In genomic region chr5:157312492-157312891, GRCh38 we compare ENCODE assay signal across 8 cellular contexts. TPM values are rescaled to one million over a fixed set of nuclear protein-coding genes. Genes with fewer than 3 reads are reported as not detected.
DNase-seq lines count a peak whose midpoint lies in the region; ATAC-seq and TF ChIP-seq lines count a peak whose summit lies in the region.

No MANE protein-coding gene starts in this region.

- H3K27me3 ChIP-seq in RWPE2 (ENCODE audit: insufficient read depth, poor library complexity, severe bottlenecking) (peaks cover 5% of the 10 kb centered on the region), sigmoid colon (no peaks in the 10 kb centered on the region)

- DNase-seq in DMS53 treated with DMSO at 0.1 percent for 48 hours (lab: John Stamatoyannopoulos, UW; ENCODE audit: unreplicated experiment) (peak; percentile 37), RWPE2 (ENCODE audit: low spot score) (no peak), glomerular endothelial cell (ENCODE audit: extremely low read depth, low read depth, low spot score) (peak; percentile 7), sigmoid colon (no peak), OCI-M2 (lab: John Stamatoyannopoulos, UW; ENCODE audit: unreplicated experiment) (no peak)
- DNase-seq in activated gamma-delta T cell treated with anti-CD3 and anti-CD28 coated beads, Interleukin-2, amount 50 U/mL, for 16 hours (ENCODE audit: low read depth) = peak; percentile 42

- H3K9me3 ChIP-seq in RWPE2 (ENCODE audit: severe bottlenecking) (no peaks in the 10 kb centered on the region), sigmoid colon (no peaks in the 10 kb centered on the region)

- no peak overlapping the region for H3K4me3 ChIP-seq in RWPE2 (ENCODE audit: severe bottlenecking)
- H3K4me3 ChIP-seq in sigmoid colon = no peak overlapping the region

- intact Hi-C loops in sigmoid colon (cut with DNase I) = loop anchor here (5.0 kb wide), 1 partner anchor 165 kb away; no protein-coding TSS in a partner anchor

- ATAC-seq in GM19452 (IDR thresholded peaks at IDR 0.05; ENCODE audit: unreplicated experiment) (peak; percentile 84), HG03521 (IDR thresholded peaks at IDR 0.05; ENCODE audit: unreplicated experiment) (peak; percentile 77), RWPE2 (ENCODE audit: low read depth) (peak; percentile 91)

- no peaks in the 10 kb centered on the region for H3K4me1 ChIP-seq in RWPE2 (ENCODE audit: insufficient read depth, poor library complexity, severe bottlenecking)
- H3K4me1 ChIP-seq in sigmoid colon = no peaks in the 10 kb centered on the region

- no peak for TF ChIP-seq POLR2A in sigmoid colon (IDR thresholded peaks at IDR 0.05)

- no peak for TF ChIP-seq EP300 in sigmoid colon (IDR thresholded peaks at IDR 0.05)

- WGBS in sigmoid colon, 2 donors = 17 to 27% methylated on average over 6 of the region's 6 CpGs

- H3K27ac ChIP-seq in RWPE2 (ENCODE audit: poor library complexity, severe bottlenecking) = no peak overlapping the region
- H3K27ac ChIP-seq in sigmoid colon = no peak overlapping the region

- H3K36me3 ChIP-seq in RWPE2 (ENCODE audit: low read depth) (no peaks in the 10 kb centered on the region), sigmoid colon (no peaks in the 10 kb centered on the region)

- TF ChIP-seq CTCF in RWPE2 (IDR thresholded peaks at IDR 0.05; ENCODE audit: poor library complexity, severe bottlenecking) (peak; percentile 85), sigmoid colon (IDR thresholded peaks at IDR 0.05) (peak in 3 of 4 experiments; percentile 48 to 68 (median 58))

RNA-seq across cellular contexts. Expression of gene CYFIP2, which starts 46.6 kb away (rescaled TPM):
- total RNA-seq in glomerular endothelial cell = 26.7 and 47.5 TPM in 2 replicates
- 10 to 100 TPM; 13.8 to 37.8 (median 29.3) TPM for total RNA-seq in sigmoid colon
- 10 to 100 TPM in 1 of 3 donors, 1 to 10 TPM in 2; 4.8 to 38.1 (median 8.1) TPM for polyA plus RNA-seq in sigmoid colon

Comparison
In these comparisons a context has a peak if more than half of its experiments do, and no peak if none do; other contexts are left out.
1. DNase-seq: peak in DMS53 treated with DMSO at 0.1 percent for 48 hours (single experiment), activated gamma-delta T cell treated with anti-CD3 and anti-CD28 coated beads, Interleukin-2, amount 50 U/mL, for 16 hours (single experiment) and glomerular endothelial cell (single experiment); none in RWPE2 (single experiment), sigmoid colon (single experiment) and OCI-M2 (single experiment).
2. Peak in every context shown above with its lines, with median percentiles within 50 percentile points of each other: ATAC-seq.